ENCODE assay signal across 17 cellular contexts in the genomic region with DNA sequence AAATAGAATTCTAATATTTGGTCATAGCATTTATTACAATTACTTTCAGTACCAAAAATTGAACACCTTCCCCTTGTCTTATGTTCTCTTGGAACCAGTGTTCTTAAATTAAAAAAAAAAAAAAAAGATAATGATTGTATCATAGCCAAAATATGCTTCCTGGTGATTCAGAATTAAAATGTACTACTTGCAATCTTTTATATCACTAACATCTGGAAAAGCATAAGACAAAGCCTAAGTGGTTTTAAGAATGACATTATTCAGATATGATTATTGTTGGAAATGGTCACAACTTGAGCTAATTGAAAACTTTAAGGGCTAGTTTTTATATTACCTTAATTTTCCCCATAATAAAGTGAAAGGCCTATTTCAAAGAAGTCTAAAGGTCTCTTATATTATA.
"Had no signal": no experiment of that assay in that cellular context is flagged by ENCODE, and none has a peak within 500 bp of the region (broad histone marks: within the 10 kb centered on the region; RNA-seq: fewer than 3 reads in every experiment).

No MANE protein-coding gene starts in this region.

- H3K27ac ChIP-seq: cardiac muscle cell, colonic mucosa, left ventricle myocardium inferior, vagina, VCaP had no signal

- H3K27me3 ChIP-seq: cardiac muscle cell, colonic mucosa, tibial nerve, vagina had no signal

- H3K4me1 ChIP-seq: colonic mucosa, vagina had no signal

- H3K4me1 Mint-ChIP-seq: memory B cell; stimulated activated effector memory CD8-positive, alpha-beta T cell treated with anti-CD3 and anti-CD28 coated beads, Interleukin-12 subunit alpha, Interleukin-12 subunit beta, amount 100 ng/mL, for 72 hours; T-cell had no signal

- ATAC-seq: stimulated activated effector memory CD8-positive, alpha-beta T cell treated with anti-CD3 and anti-CD28 coated beads, Interleukin-12 subunit alpha, Interleukin-12 subunit beta, amount 100 ng/mL, for 72 hours; T-cell had no signal

- H3K4me3 Mint-ChIP-seq: activated CD4-positive, alpha-beta memory T cell treated with anti-CD3 and anti-CD28 coated beads for 36 hours; activated naive CD8-positive, alpha-beta T cell; memory B cell; stimulated activated effector memory CD8-positive, alpha-beta T cell treated with anti-CD3 and anti-CD28 coated beads, Interleukin-12 subunit alpha, Interleukin-12 subunit beta, amount 100 ng/mL, for 72 hours; T-cell had no signal

- H3K9me3 ChIP-seq: colonic mucosa, left ventricle myocardium inferior, tibial nerve, vagina had no signal

- H3K36me3 ChIP-seq: cardiac muscle cell, colonic mucosa, left ventricle myocardium inferior, tibial nerve, vagina had no signal

- DNase-seq: activated CD4-positive, alpha-beta memory T cell treated with anti-CD3 and anti-CD28 coated beads for 36 hours; activated gamma-delta T cell; activated T-cell treated with anti-CD3 and anti-CD28 coated beads, Interleukin-2, amount 50 U/mL, for 48 hours; colonic mucosa; effector memory CD4-positive, alpha-beta T cell; left ventricle myocardium inferior; nephron progenitor cell; retina; small intestine; T-cell had no signal

- H3K27me3 Mint-ChIP-seq: activated CD4-positive, alpha-beta memory T cell treated with anti-CD3 and anti-CD28 coated beads for 36 hours; activated naive CD8-positive, alpha-beta T cell; memory B cell; T-cell had no signal

- H3K36me3 Mint-ChIP-seq: activated CD4-positive, alpha-beta memory T cell treated with anti-CD3 and anti-CD28 coated beads for 36 hours; activated naive CD8-positive, alpha-beta T cell; memory B cell; stimulated activated effector memory CD8-positive, alpha-beta T cell treated with anti-CD3 and anti-CD28 coated beads, Interleukin-12 subunit alpha, Interleukin-12 subunit beta, amount 100 ng/mL, for 72 hours; T-cell had no signal

- H3K9me3 Mint-ChIP-seq: activated CD4-positive, alpha-beta memory T cell treated with anti-CD3 and anti-CD28 coated beads for 36 hours; memory B cell; nephron progenitor cell; T-cell had no signal

- H3K4me3 ChIP-seq: cardiac muscle cell, colonic mucosa, left ventricle myocardium inferior, tibial nerve, vagina had no signal

- H3K27ac Mint-ChIP-seq: activated CD4-positive, alpha-beta memory T cell treated with anti-CD3 and anti-CD28 coated beads for 36 hours; activated naive CD8-positive, alpha-beta T cell; memory B cell; stimulated activated effector memory CD8-positive, alpha-beta T cell treated with anti-CD3 and anti-CD28 coated beads, Interleukin-12 subunit alpha, Interleukin-12 subunit beta, amount 100 ng/mL, for 72 hours; T-cell had no signal
